Comparison of ENCODE assay signal across 1 cellular context in genomic region chr1:162151900-162152829, GRCh38.
A peak's percentile ranks its signal among the peaks of the same experiment; 100 is the strongest.
TF ChIP-seq lines count a peak whose summit lies in the region.

No MANE protein-coding gene starts in this region.

TF ChIP-seq in HepG2, 621 proteins besides CTCF, POLR2A, EP300 and RAD21 (continued from another document and continues in another):
- TF ChIP-seq, protein P1, sequence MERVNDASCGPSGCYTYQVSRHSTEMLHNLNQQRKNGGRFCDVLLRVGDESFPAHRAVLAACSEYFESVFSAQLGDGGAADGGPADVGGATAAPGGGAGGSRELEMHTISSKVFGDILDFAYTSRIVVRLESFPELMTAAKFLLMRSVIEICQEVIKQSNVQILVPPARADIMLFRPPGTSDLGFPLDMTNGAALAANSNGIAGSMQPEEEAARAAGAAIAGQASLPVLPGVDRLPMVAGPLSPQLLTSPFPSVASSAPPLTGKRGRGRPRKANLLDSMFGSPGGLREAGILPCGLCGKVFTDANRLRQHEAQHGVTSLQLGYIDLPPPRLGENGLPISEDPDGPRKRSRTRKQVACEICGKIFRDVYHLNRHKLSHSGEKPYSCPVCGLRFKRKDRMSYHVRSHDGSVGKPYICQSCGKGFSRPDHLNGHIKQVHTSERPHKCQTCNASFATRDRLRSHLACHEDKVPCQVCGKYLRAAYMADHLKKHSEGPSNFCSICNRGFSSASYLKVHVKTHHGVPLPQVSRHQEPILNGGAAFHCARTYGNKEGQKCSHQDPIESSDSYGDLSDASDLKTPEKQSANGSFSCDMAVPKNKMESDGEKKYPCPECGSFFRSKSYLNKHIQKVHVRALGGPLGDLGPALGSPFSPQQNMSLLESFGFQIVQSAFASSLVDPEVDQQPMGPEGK (CRISPR knock-in tag; IDR thresholded peaks at IDR 0.05): peak; percentile 100
- peak; percentile 84 for TF ChIP-seq ZNF431 (CRISPR knock-in tag; IDR thresholded peaks at IDR 0.05; ENCODE audit: borderline replicate concordance, low read depth)
- no peak for TF ChIP-seq U2AF1 (optimal IDR thresholded peaks at IDR 0.05; ENCODE audit: low read depth, low read length)
- TF ChIP-seq DPF2 (CRISPR knock-in tag; IDR thresholded peaks at IDR 0.05; ENCODE audit: borderline replicate concordance, low read depth): peak; percentile 65
- TF ChIP-seq BCL3 (CRISPR knock-in tag; IDR thresholded peaks at IDR 0.05): peak; percentile 98
- no peak for TF ChIP-seq SMYD3 (CRISPR knock-in tag; IDR thresholded peaks at IDR 0.05)
- peak; percentile 82; the same call in 1 of the 2 replicates for TF ChIP-seq ZBTB4 (CRISPR knock-in tag; IDR thresholded peaks at IDR 0.05; ENCODE audit: borderline replicate concordance)
- no peak for TF ChIP-seq ZC3H4 (CRISPR knock-in tag; IDR thresholded peaks at IDR 0.05; ENCODE audit: borderline replicate concordance)
- TF ChIP-seq ZNF563 (CRISPR knock-in tag; IDR thresholded peaks at IDR 0.05): 0 out of 2 replicates have a peak, but pooled peaks have one; percentile 25
- no peak for TF ChIP-seq MTF2 (CRISPR knock-in tag; IDR thresholded peaks at IDR 0.05; ENCODE audit: borderline replicate concordance)
- 0 out of 2 replicates have a peak, but pooled peaks have one; percentile 54 for TF ChIP-seq ZNF335 (CRISPR knock-in tag; IDR thresholded peaks at IDR 0.05)
- 0 out of 2 replicates have a peak, but pooled peaks have one; percentile 32 for TF ChIP-seq KAT7 (CRISPR knock-in tag; IDR thresholded peaks at IDR 0.05; ENCODE audit: borderline replicate concordance)
- 0 out of 2 replicates have a peak, but pooled peaks have one; percentile 39 for TF ChIP-seq MEF2D (CRISPR knock-in tag; IDR thresholded peaks at IDR 0.05)
- peak; percentile 8 to 36; a peak in 3 of 4 replicates for TF ChIP-seq MAFK (conservative IDR thresholded peaks at IDR 0.05 in 1 of 2, IDR thresholded peaks at IDR 0.05 in 1 of 2; ENCODE audit: low read length in 2 of 2)
- TF ChIP-seq SIX4 (CRISPR knock-in tag; IDR thresholded peaks at IDR 0.05): 0 out of 2 replicates have a peak, but pooled peaks have one; percentile 43
- TF ChIP-seq ATF7-NPFF (CRISPR knock-in tag; IDR thresholded peaks at IDR 0.05; ENCODE audit: low read depth): no peak
- TF ChIP-seq HNF4A (CRISPR knock-in tag; IDR thresholded peaks at IDR 0.05): peak; percentile 73
- TF ChIP-seq PCBP2 (optimal IDR thresholded peaks at IDR 0.05; ENCODE audit: low read depth, low read length, poor library complexity, severe bottlenecking): no peak
- TF ChIP-seq KDM1A (CRISPR knock-in tag; IDR thresholded peaks at IDR 0.05): peak; percentile 40; the same call in 1 of the 2 replicates
- TF ChIP-seq LCORL (IDR thresholded peaks at IDR 0.05): no peak
- peak; percentile 96 for TF ChIP-seq LCORL (CRISPR knock-in tag; IDR thresholded peaks at IDR 0.05)
- peak; percentile 95; the same call in 1 of the 2 replicates for TF ChIP-seq NFKBIZ (CRISPR knock-in tag; IDR thresholded peaks at IDR 0.05)
- TF ChIP-seq ZMYM2 (CRISPR knock-in tag; IDR thresholded peaks at IDR 0.05): 0 out of 2 replicates have a peak, but pooled peaks have one; percentile 25
- TF ChIP-seq, protein P2, sequence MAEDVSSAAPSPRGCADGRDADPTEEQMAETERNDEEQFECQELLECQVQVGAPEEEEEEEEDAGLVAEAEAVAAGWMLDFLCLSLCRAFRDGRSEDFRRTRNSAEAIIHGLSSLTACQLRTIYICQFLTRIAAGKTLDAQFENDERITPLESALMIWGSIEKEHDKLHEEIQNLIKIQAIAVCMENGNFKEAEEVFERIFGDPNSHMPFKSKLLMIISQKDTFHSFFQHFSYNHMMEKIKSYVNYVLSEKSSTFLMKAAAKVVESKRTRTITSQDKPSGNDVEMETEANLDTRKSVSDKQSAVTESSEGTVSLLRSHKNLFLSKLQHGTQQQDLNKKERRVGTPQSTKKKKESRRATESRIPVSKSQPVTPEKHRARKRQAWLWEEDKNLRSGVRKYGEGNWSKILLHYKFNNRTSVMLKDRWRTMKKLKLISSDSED (CRISPR knock-in tag; IDR thresholded peaks at IDR 0.05): no peak
- TF ChIP-seq, protein P3, sequence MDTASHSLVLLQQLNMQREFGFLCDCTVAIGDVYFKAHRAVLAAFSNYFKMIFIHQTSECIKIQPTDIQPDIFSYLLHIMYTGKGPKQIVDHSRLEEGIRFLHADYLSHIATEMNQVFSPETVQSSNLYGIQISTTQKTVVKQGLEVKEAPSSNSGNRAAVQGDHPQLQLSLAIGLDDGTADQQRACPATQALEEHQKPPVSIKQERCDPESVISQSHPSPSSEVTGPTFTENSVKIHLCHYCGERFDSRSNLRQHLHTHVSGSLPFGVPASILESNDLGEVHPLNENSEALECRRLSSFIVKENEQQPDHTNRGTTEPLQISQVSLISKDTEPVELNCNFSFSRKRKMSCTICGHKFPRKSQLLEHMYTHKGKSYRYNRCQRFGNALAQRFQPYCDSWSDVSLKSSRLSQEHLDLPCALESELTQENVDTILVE (CRISPR knock-in tag; IDR thresholded peaks at IDR 0.05): 0 out of 2 replicates have a peak, but pooled peaks have one; percentile 37
- TF ChIP-seq, protein P4, sequence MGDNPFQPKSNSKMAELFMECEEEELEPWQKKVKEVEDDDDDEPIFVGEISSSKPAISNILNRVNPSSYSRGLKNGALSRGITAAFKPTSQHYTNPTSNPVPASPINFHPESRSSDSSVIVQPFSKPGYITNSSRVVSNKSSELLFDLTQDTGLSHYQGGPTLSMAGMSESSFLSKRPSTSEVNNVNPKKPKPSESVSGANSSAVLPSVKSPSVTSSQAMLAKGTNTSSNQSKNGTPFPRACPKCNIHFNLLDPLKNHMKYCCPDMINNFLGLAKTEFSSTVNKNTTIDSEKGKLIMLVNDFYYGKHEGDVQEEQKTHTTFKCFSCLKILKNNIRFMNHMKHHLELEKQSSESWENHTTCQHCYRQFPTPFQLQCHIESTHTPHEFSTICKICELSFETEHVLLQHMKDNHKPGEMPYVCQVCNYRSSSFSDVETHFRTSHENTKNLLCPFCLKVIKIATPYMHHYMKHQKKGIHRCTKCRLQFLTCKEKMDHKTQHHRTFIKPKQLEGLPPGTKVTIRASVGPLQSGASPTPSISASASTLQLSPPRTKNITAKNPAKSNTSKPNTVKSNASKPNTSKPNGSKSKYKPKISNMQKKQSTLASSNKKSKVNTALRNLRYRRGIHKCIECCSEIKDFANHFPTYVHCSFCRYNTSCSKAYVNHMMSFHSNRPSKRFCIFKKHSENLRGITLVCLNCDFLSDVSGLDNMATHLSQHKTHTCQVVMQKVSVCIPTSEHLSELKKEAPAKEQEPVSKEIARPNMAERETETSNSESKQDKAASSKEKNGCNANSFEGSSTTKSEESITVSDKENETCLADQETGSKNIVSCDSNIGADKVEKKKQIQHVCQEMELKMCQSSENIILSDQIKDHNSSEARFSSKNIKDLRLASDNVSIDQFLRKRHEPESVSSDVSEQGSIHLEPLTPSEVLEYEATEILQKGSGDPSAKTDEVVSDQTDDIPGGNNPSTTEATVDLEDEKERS (CRISPR knock-in tag; IDR thresholded peaks at IDR 0.05): no peak
- TF ChIP-seq MAX (IDR thresholded peaks at IDR 0.05): peak; percentile 47; the same call in 1 of the 2 replicates
- peak; percentile 92 for TF ChIP-seq ATF7 (IDR thresholded peaks at IDR 0.05)
- TF ChIP-seq ATF7 (CRISPR knock-in tag; IDR thresholded peaks at IDR 0.05): peak; percentile 99
- TF ChIP-seq NCOA2 (CRISPR knock-in tag; IDR thresholded peaks at IDR 0.05): peak; percentile 66
- peak; percentile 97 for TF ChIP-seq CEBPB (IDR thresholded peaks at IDR 0.05; ENCODE audit: borderline replicate concordance, low read depth, low read length)
- TF ChIP-seq ONECUT2 (CRISPR knock-in tag; IDR thresholded peaks at IDR 0.05): peak; percentile 64
- TF ChIP-seq SNAI1 (CRISPR knock-in tag; IDR thresholded peaks at IDR 0.05; ENCODE audit: borderline replicate concordance): no peak
- TF ChIP-seq HDAC1 (CRISPR knock-in tag; IDR thresholded peaks at IDR 0.05): peak; percentile 57; the same call in 1 of the 2 replicates
- TF ChIP-seq TFE3 (CRISPR knock-in tag; IDR thresholded peaks at IDR 0.05): peak; percentile 38; the same call in 1 of the 2 replicates
- TF ChIP-seq, protein P5, sequence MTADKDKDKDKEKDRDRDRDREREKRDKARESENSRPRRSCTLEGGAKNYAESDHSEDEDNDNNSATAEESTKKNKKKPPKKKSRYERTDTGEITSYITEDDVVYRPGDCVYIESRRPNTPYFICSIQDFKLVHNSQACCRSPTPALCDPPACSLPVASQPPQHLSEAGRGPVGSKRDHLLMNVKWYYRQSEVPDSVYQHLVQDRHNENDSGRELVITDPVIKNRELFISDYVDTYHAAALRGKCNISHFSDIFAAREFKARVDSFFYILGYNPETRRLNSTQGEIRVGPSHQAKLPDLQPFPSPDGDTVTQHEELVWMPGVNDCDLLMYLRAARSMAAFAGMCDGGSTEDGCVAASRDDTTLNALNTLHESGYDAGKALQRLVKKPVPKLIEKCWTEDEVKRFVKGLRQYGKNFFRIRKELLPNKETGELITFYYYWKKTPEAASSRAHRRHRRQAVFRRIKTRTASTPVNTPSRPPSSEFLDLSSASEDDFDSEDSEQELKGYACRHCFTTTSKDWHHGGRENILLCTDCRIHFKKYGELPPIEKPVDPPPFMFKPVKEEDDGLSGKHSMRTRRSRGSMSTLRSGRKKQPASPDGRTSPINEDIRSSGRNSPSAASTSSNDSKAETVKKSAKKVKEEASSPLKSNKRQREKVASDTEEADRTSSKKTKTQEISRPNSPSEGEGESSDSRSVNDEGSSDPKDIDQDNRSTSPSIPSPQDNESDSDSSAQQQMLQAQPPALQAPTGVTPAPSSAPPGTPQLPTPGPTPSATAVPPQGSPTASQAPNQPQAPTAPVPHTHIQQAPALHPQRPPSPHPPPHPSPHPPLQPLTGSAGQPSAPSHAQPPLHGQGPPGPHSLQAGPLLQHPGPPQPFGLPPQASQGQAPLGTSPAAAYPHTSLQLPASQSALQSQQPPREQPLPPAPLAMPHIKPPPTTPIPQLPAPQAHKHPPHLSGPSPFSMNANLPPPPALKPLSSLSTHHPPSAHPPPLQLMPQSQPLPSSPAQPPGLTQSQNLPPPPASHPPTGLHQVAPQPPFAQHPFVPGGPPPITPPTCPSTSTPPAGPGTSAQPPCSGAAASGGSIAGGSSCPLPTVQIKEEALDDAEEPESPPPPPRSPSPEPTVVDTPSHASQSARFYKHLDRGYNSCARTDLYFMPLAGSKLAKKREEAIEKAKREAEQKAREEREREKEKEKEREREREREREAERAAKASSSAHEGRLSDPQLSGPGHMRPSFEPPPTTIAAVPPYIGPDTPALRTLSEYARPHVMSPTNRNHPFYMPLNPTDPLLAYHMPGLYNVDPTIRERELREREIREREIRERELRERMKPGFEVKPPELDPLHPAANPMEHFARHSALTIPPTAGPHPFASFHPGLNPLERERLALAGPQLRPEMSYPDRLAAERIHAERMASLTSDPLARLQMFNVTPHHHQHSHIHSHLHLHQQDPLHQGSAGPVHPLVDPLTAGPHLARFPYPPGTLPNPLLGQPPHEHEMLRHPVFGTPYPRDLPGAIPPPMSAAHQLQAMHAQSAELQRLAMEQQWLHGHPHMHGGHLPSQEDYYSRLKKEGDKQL (CRISPR knock-in tag; IDR thresholded peaks at IDR 0.05; ENCODE audit: low read depth): no peak
- TF ChIP-seq SP5 (CRISPR knock-in tag; IDR thresholded peaks at IDR 0.05; ENCODE audit: borderline replicate concordance, low read depth): 0 out of 2 replicates have a peak, but pooled peaks have one; percentile 19
- no peak for TF ChIP-seq AHR (CRISPR knock-in tag; IDR thresholded peaks at IDR 0.05)
- TF ChIP-seq JDP2 (CRISPR knock-in tag; IDR thresholded peaks at IDR 0.05; ENCODE audit: borderline replicate concordance): no peak
- 0 out of 2 replicates have a peak, but pooled peaks have one; percentile 49 for TF ChIP-seq ZNF598 (CRISPR knock-in tag; IDR thresholded peaks at IDR 0.05; ENCODE audit: borderline replicate concordance)
- peak; percentile 73; the same call in 1 of the 2 replicates for TF ChIP-seq KMT2A (CRISPR knock-in tag; IDR thresholded peaks at IDR 0.05)
- TF ChIP-seq FIP1L1 (IDR thresholded peaks at IDR 0.05; ENCODE audit: borderline replicate concordance, insufficient read depth, low read depth, low read length): no peak
- TF ChIP-seq HCFC1 (IDR thresholded peaks at IDR 0.05; ENCODE audit: low read depth, low read length): no peak
